19 cellular contexts compared by ENCODE assay signal in genomic region chr10:42958142-42958868, GRCh38.
A peak's percentile ranks its signal among the peaks of the same experiment; 100 is the strongest.
DNase-seq lines count a peak whose midpoint lies in the region; ATAC-seq and TF ChIP-seq lines count a peak whose summit lies in the region.
"Had no signal": no experiment of that assay in that cellular context is flagged by ENCODE, and none has a peak within 500 bp of the region (broad histone marks: within the 10 kb centered on the region; RNA-seq: fewer than 3 reads in every experiment).

No MANE protein-coding gene starts in this region.

- peak; percentile 27 for DNase-seq in activated CD8-positive, alpha-beta memory T cell treated with anti-CD3 and anti-CD28 coated beads, Interleukin-2, amount 10 ng/mL, durations not matched to agents 7 days and 5 days
- no peak for DNase-seq in activated CD8-positive, alpha-beta memory T cell treated with anti-CD3 and anti-CD28 coated beads for 24 hours
- DNase-seq in SK-N-SH, result no peak
- DNase-seq in esophagus muscularis mucosa (ENCODE audit: extremely low spot score), result peak; percentile 85
- peak; percentile 24 for DNase-seq in prostate gland (ENCODE audit: low spot score)
- DNase-seq in activated naive CD4-positive, alpha-beta T cell (lab: John Stamatoyannopoulos, UW), result no peak
- DNase-seq: Calu3; CD4-positive, CD25-positive, alpha-beta regulatory T cell; GM23248; NCI-H1092; NCI-H2107; NCI-H446; NCI-H774; SHP77 had no signal

- H3K27ac Mint-ChIP-seq in activated CD8-positive, alpha-beta memory T cell treated with anti-CD3 and anti-CD28 coated beads, Interleukin-2, amount 10 ng/mL, durations not matched to agents 7 days and 5 days, result no peak overlapping the region
- H3K27ac Mint-ChIP-seq: CD4-positive, CD25-positive, alpha-beta regulatory T cell had no signal

- POLR2A ChIA-PET in SK-N-SH (lab: Yijun Ruan, JAX), result no interaction called here

- no peak overlapping the region for H3K4me2 ChIP-seq in SK-N-SH

- H3K9me2 ChIP-seq in SK-N-SH, result no peaks in the 10 kb centered on the region

- H3F3A ChIP-seq in SK-N-SH (replicated peaks; ENCODE audit: insufficient read depth), result no peaks in the 10 kb centered on the region

- no peak overlapping the region for H3K4me3 ChIP-seq in SK-N-SH (ENCODE audit: low read depth in 2 of 2, low read length in 1 of 2)
- H3K4me3 ChIP-seq in esophagus muscularis mucosa, result no peak overlapping the region
- no peak overlapping the region for H3K4me3 ChIP-seq in prostate gland
- H3K4me3 ChIP-seq: GM23248, K562, Peyer's patch had no signal

- no peak for TF ChIP-seq RAD21 in SK-N-SH (IDR thresholded peaks at IDR 0.05; ENCODE audit: low read length)

- H3K9me3 Mint-ChIP-seq in activated CD8-positive, alpha-beta memory T cell treated with anti-CD3 and anti-CD28 coated beads, Interleukin-2, amount 10 ng/mL, durations not matched to agents 7 days and 5 days (ENCODE audit: low read depth), result no peaks in the 10 kb centered on the region

- H3K4me1 ChIP-seq in SK-N-SH (ENCODE audit: control insufficient read depth in 1 of 2, insufficient read depth in 2 of 2, low read depth in 1 of 2, low read length in 1 of 2) (peaks cover 0 to 49% of the 10 kb centered on the region in 2 experiments; a peak in 2 of 4 replicates), esophagus muscularis mucosa (peaks cover 0 to 7% (median 1%) of the 10 kb centered on the region in 4 donors), prostate gland (replicated peaks) (no peaks in the 10 kb centered on the region)
- H3K4me1 ChIP-seq: Peyer's patch had no signal

- H3K79me2 ChIP-seq in SK-N-SH (ENCODE audit: insufficient read depth), result no peaks in the 10 kb centered on the region

- WGBS in SK-N-SH (ENCODE audit: low lambda C conversion rate), result no CpG with 5 or more reads among the region's 2 CpGs
- 85% methylated on average over 2 of the region's 2 CpGs for WGBS in esophagus muscularis mucosa
- 96% methylated on average over 2 of the region's 2 CpGs for WGBS in prostate gland

- H3K27me3 ChIP-seq in SK-N-SH (ENCODE audit: insufficient read depth), result no peaks in the 10 kb centered on the region
- no peaks in the 10 kb centered on the region for H3K27me3 ChIP-seq in esophagus muscularis mucosa
- no peaks in the 10 kb centered on the region for H3K27me3 ChIP-seq in prostate gland (replicated peaks; ENCODE audit: insufficient read depth)
- H3K27me3 ChIP-seq: Peyer's patch had no signal

- no peaks in the 10 kb centered on the region for H4K20me1 ChIP-seq in SK-N-SH (ENCODE audit: insufficient read depth)

- peaks cover 10% of the 10 kb centered on the region for H3K27me3 Mint-ChIP-seq in activated CD8-positive, alpha-beta memory T cell treated with anti-CD3 and anti-CD28 coated beads, Interleukin-2, amount 10 ng/mL, durations not matched to agents 7 days and 5 days

- H2AFZ ChIP-seq in SK-N-SH (ENCODE audit: low read depth), result no peak overlapping the region
- H2AFZ ChIP-seq: GM23248 had no signal

- CTCF ChIA-PET in activated CD8-positive, alpha-beta memory T cell treated with anti-CD3 and anti-CD28 coated beads, Interleukin-2, amount 10 ng/mL, durations not matched to agents 7 days and 5 days (lab: Charles Lee), result no interaction called here
- CTCF ChIA-PET in SK-N-SH (lab: Yijun Ruan, JAX), result interaction anchor here (0.7 to 1.6 kb wide), 3 partner anchors 14 to 128 kb away, joined by 3 to 4 read pairs (median 4); no protein-coding TSS in a partner anchor

- no peak overlapping the region for H3K9ac ChIP-seq in SK-N-SH
- H3K9ac ChIP-seq: GM23248 had no signal

- no peaks in the 10 kb centered on the region for H3K4me1 Mint-ChIP-seq in activated CD8-positive, alpha-beta memory T cell treated with anti-CD3 and anti-CD28 coated beads, Interleukin-2, amount 10 ng/mL, durations not matched to agents 7 days and 5 days

- no peaks in the 10 kb centered on the region for H3K36me3 Mint-ChIP-seq in activated CD8-positive, alpha-beta memory T cell treated with anti-CD3 and anti-CD28 coated beads, Interleukin-2, amount 10 ng/mL, durations not matched to agents 7 days and 5 days
- H3K36me3 Mint-ChIP-seq: CD4-positive, CD25-positive, alpha-beta regulatory T cell had no signal

- ATAC-seq in activated CD8-positive, alpha-beta memory T cell treated with anti-CD3 and anti-CD28 coated beads, Interleukin-2, amount 10 ng/mL, durations not matched to agents 7 days and 5 days, result no peak
- ATAC-seq in HG03280 (IDR thresholded peaks at IDR 0.05; ENCODE audit: unreplicated experiment) (no peak), HG03342 (IDR thresholded peaks at IDR 0.05; ENCODE audit: unreplicated experiment) (no peak)
- ATAC-seq: HCT116, K562 had no signal

- H3K36me3 ChIP-seq in SK-N-SH (replicated peaks in 1 of 2; ENCODE audit: control insufficient read depth in 1 of 2, insufficient read depth in 2 of 2, low read length in 1 of 2) (no peaks in the 10 kb centered on the region), esophagus muscularis mucosa (no peaks in the 10 kb centered on the region), prostate gland (no peaks in the 10 kb centered on the region)
- H3K36me3 ChIP-seq: Peyer's patch had no signal

- H3K27ac ChIP-seq in SK-N-SH (ENCODE audit: low read depth in 2 of 2, low read length in 1 of 2), result peak overlapping the region in 1 of 2 experiments; percentile 83; a peak in 2 of 4 replicates
- no peak overlapping the region for H3K27ac ChIP-seq in esophagus muscularis mucosa (replicated peaks in 1 of 4)
- H3K27ac ChIP-seq in prostate gland, result no peak overlapping the region
- H3K27ac ChIP-seq: GM23248, Peyer's patch had no signal

- TF ChIP-seq CTCF in SK-N-SH (IDR thresholded peaks at IDR 0.05), result no peak
- no peak for TF ChIP-seq CTCF in esophagus muscularis mucosa (IDR thresholded peaks at IDR 0.05)
- no peak for TF ChIP-seq CTCF in prostate gland (IDR thresholded peaks at IDR 0.05)

- TF ChIP-seq EP300 in SK-N-SH (IDR thresholded peaks at IDR 0.05; ENCODE audit: borderline replicate concordance in 1 of 2, low read depth in 1 of 2, low read length in 1 of 2) (peak in 1 of 2 experiments; percentile 29; a peak in 1 of 4 replicates), esophagus muscularis mucosa (IDR thresholded peaks at IDR 0.05) (no peak)

- H3K4me3 Mint-ChIP-seq in activated CD8-positive, alpha-beta memory T cell treated with anti-CD3 and anti-CD28 coated beads, Interleukin-2, amount 10 ng/mL, durations not matched to agents 7 days and 5 days, result no peak overlapping the region
- H3K4me3 Mint-ChIP-seq: CD4-positive, CD25-positive, alpha-beta regulatory T cell had no signal

- TF ChIP-seq POLR2A in esophagus muscularis mucosa (IDR thresholded peaks at IDR 0.05; ENCODE audit: low read depth) (no peak), prostate gland (IDR thresholded peaks at IDR 0.05) (no peak)

- H3K9me3 ChIP-seq in SK-N-SH (no peaks in the 10 kb centered on the region), esophagus muscularis mucosa (no peaks in the 10 kb centered on the region), prostate gland (no peaks in the 10 kb centered on the region)

- intact Hi-C loops in esophagus muscularis mucosa (cut with DNase I) (no loop called here), prostate gland (cut with DNase I) (no loop called here)

TF ChIP-seq in SK-N-SH, 30 proteins besides CTCF, POLR2A, EP300 and RAD21:
- TF ChIP-seq RCOR1 (IDR thresholded peaks at IDR 0.05; ENCODE audit: low read length), result peak; percentile 34; the same call in 1 of the 2 replicates
- TF ChIP-seq MXI1 (IDR thresholded peaks at IDR 0.05; ENCODE audit: low read depth, low read length), result no peak
- TF ChIP-seq TAF1 (IDR thresholded peaks at IDR 0.05; ENCODE audit: borderline replicate concordance, low read depth, low read length), result no peak
TF ChIP-seq in SK-N-SH: peak in this region for 1.

Comparison
In these comparisons a context has a peak if more than half of its experiments do, and no peak if none do; other contexts are left out.
1. DNase-seq: peak in activated CD8-positive, alpha-beta memory T cell treated with anti-CD3 and anti-CD28 coated beads, Interleukin-2, amount 10 ng/mL, durations not matched to agents 7 days and 5 days (single experiment), esophagus muscularis mucosa (single experiment) and prostate gland (single experiment); none in activated CD8-positive, alpha-beta memory T cell treated with anti-CD3 and anti-CD28 coated beads for 24 hours (single experiment), SK-N-SH (single experiment) and activated naive CD4-positive, alpha-beta T cell (0 of 4).